27 cellular contexts compared by ENCODE assay signal in genomic region chr16:88874938-88875599, GRCh38.
"Had no signal": no experiment of that assay in that cellular context is flagged by ENCODE, and none has a peak within 500 bp of the region (broad histone marks: within the 10 kb centered on the region; RNA-seq: fewer than 3 reads in every experiment).

No MANE protein-coding gene starts in this region.

- DNase-seq: activated CD4-positive, alpha-beta T cell treated with anti-CD3 and anti-CD28 coated beads for 48 hours; activated CD4-positive, alpha-beta T cell treated with anti-CD3 and anti-CD28 coated beads, Interleukin-2, amount 50 U/mL, for 48 hours; activated CD8-positive, alpha-beta memory T cell treated with anti-CD3 and anti-CD28 coated beads for 24 hours; activated effector memory CD4-positive, alpha-beta T cell treated with anti-CD3 and anti-CD28 coated beads, Interleukin-2, amount 50 U/mL, for 16 hours; activated naive CD4-positive, alpha-beta T cell treated with anti-CD3 and anti-CD28 coated beads for 36 hours; activated naive CD8-positive, alpha-beta T cell treated with anti-CD3 and anti-CD28 coated beads for 36 hours; adrenal gland; aorta; body of pancreas; dermis blood vessel endothelial cell; effector CD4-positive, alpha-beta T cell; esophagus squamous epithelium; foreskin melanocyte; heart right ventricle; kidney glomerular epithelial cell; natural killer cell; stimulated activated CD4-positive, alpha-beta T cell treated with anti-CD3 and anti-CD28 coated beads, Interleukin-12 subunit alpha, Interleukin-12 subunit beta, amount 100 ng/mL, for 4 hours; stimulated activated CD4-positive, alpha-beta T cell treated with anti-CD3 and anti-CD28 coated beads, Interleukin-4, amount 100 ng/mL, for 1 hour; stimulated activated naive CD8-positive, alpha-beta T cell treated with anti-CD3 and anti-CD28 coated beads, Interleukin-15, Interleukin-2, amounts not matched to agents 100 U/mL and 50 U/mL, for 24 hours; T-helper 17 cell; T1000; testis; trophoblast cell; WERI-Rb-1 had no signal

- ATAC-seq: activated CD4-positive, CD25-positive, alpha-beta regulatory T cell treated with anti-CD3 and anti-CD28 coated beads, Interleukin-2, amount 50 U/mL, for 24 hours; body of pancreas; heart right ventricle; left lobe of liver; natural killer cell; sciatic nerve; stimulated activated naive CD8-positive, alpha-beta T cell treated with anti-CD3 and anti-CD28 coated beads, Interleukin-15, Interleukin-2, amounts not matched to agents 100 U/mL and 50 U/mL, for 24 hours; T-helper 17 cell had no signal
